13 cellular contexts compared by ENCODE assay signal in the genomic region with DNA sequence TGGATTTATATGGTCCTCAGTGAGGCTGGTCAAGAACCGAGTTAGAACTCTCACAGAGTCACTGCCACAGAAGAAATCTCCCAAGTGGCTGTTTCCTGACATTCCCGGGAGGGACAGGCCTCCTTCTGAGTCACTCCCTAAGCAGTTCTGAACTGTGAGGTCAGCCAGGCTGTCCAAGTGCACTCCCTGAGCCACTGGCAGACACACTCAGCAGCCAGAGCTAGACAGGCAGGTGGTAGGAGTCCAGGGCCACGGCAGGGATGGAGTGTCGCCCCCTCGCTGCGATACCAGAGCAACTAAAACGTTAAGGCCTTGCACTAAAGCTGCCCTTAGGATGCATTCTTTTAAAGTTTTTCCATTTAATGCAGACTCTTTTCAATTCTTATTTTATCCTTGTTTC. TPM values are rescaled to one million over a fixed set of nuclear protein-coding genes. Genes with fewer than 3 reads are reported as not detected.
A peak's percentile ranks its signal among the peaks of the same experiment; 100 is the strongest.
DNase-seq lines count a peak whose midpoint lies in the region; FAIRE-seq and TF ChIP-seq lines count a peak whose summit lies in the region.
"Had no signal": no experiment of that assay in that cellular context is flagged by ENCODE, and none has a peak within 500 bp of the region (broad histone marks: within the 10 kb centered on the region; RNA-seq: fewer than 3 reads in every experiment).

No MANE protein-coding gene starts in this region.

- H3K4me1 Mint-ChIP-seq in HFFc6 (ENCODE audit: low read depth), result peaks cover 59% of the 10 kb centered on the region

- H4K20me1 ChIP-seq in hepatocyte (ENCODE audit: insufficient read depth, poor library complexity, severe bottlenecking), result no peaks in the 10 kb centered on the region

- peak; percentile 93 for DNase-seq in HFFc6
- peak; percentile 65 to 89 (median 88) for DNase-seq in adrenal gland
- DNase-seq in hepatocyte (ENCODE audit: low spot score), result peak; percentile 85
- DNase-seq in tibial artery, result peak; percentile 63 to 91
- DNase-seq in NCI-H187 (lab: John Stamatoyannopoulos, UW), result no peak
- DNase-seq in frontal cortex (ENCODE audit: low spot score in 2 of 2), result no peak
- DNase-seq in activated effector memory CD4-positive, alpha-beta T cell treated with Interleukin-2 at 50 U/mL for 16 hours, result no peak
- no peak for DNase-seq in MV-4-11 (lab: John Stamatoyannopoulos, UW)

- H3K4me3 ChIP-seq in adrenal gland (no peak overlapping the region), hepatocyte (no peak overlapping the region), tibial artery (no peak overlapping the region)
- H3K4me3 ChIP-seq: tibial nerve had no signal

- FAIRE-seq in frontal cortex (lab: Jason Lieb, UNC), result no peak
- FAIRE-seq: TTC549 had no signal

- H3K9me3 Mint-ChIP-seq in HFFc6, result no peaks in the 10 kb centered on the region
- H3K9me3 Mint-ChIP-seq: dendritic cell treated with granulocyte-macrophage colony-stimulating factor and Interleukin-4, amounts not matched to agents 40 ng/mL and 50 ng/mL, for 4 days had no signal

- H3K36me3 Mint-ChIP-seq in HFFc6 (ENCODE audit: low read depth), result no peaks in the 10 kb centered on the region

- peaks cover 2% of the 10 kb centered on the region; the same call in 1 of the 2 replicates for H3K27me3 Mint-ChIP-seq in HFFc6 (ENCODE audit: insufficient read depth)
- H3K27me3 Mint-ChIP-seq: dendritic cell treated with granulocyte-macrophage colony-stimulating factor and Interleukin-4, amounts not matched to agents 40 ng/mL and 50 ng/mL, for 4 days had no signal

- peak in 1 of 2 donors; percentile 20 for TF ChIP-seq POLR2A in adrenal gland (IDR thresholded peaks at IDR 0.05)

- no peaks in the 10 kb centered on the region for H3K9me2 ChIP-seq in hepatocyte (replicated peaks; ENCODE audit: insufficient read depth)

- H3K36me3 ChIP-seq in adrenal gland (replicated peaks in 1 of 2) (no peaks in the 10 kb centered on the region), hepatocyte (replicated peaks; ENCODE audit: insufficient read depth, low read depth) (no peaks in the 10 kb centered on the region), tibial artery (no peaks in the 10 kb centered on the region)
- H3K36me3 ChIP-seq: tibial nerve had no signal

- H3K27me3 ChIP-seq in adrenal gland, result no peaks in the 10 kb centered on the region
- H3K27me3 ChIP-seq in hepatocyte, result no peaks in the 10 kb centered on the region
- H3K27me3 ChIP-seq in tibial artery, result no peaks in the 10 kb centered on the region
- H3K27me3 ChIP-seq: tibial nerve had no signal

- intact Hi-C loops in adrenal gland (cut with DNase I) (no loop called here), tibial artery (cut with DNase I; ENCODE audit: low total_unique reads) (loop anchor here (10.0 kb wide), 1 partner anchor 152 kb away; no protein-coding TSS in a partner anchor)

- H3K27ac ChIP-seq in adrenal gland (no peak overlapping the region), hepatocyte (peak overlapping the region; percentile 74), tibial artery (peak overlapping the region; percentile 51 to 82)
- H3K27ac ChIP-seq: HL-60, parathyroid adenoma, tibial nerve had no signal

- no peaks in the 10 kb centered on the region for H3K79me2 ChIP-seq in hepatocyte
- H3K79me2 ChIP-seq: parathyroid adenoma had no signal

- no peak overlapping the region for H2AFZ ChIP-seq in hepatocyte
- H2AFZ ChIP-seq: parathyroid adenoma had no signal

- WGBS in adrenal gland, 4 donors, result 22 to 35% (median 30%) methylated on average over 5 to 7 of the region's 7 CpGs
- 49% methylated on average over 7 of the region's 7 CpGs for WGBS in hepatocyte (ENCODE audit: low lambda C conversion rate, missing lambda C conversion rate)

- H3K9me3 ChIP-seq in adrenal gland (replicated peaks in 1 of 3) (no peaks in the 10 kb centered on the region), hepatocyte (ENCODE audit: low read depth) (no peaks in the 10 kb centered on the region), tibial artery (no peaks in the 10 kb centered on the region)
- H3K9me3 ChIP-seq: tibial nerve had no signal

- peak overlapping the region; percentile 84 for H3K27ac Mint-ChIP-seq in HFFc6
- H3K27ac Mint-ChIP-seq: dendritic cell treated with granulocyte-macrophage colony-stimulating factor and Interleukin-4, amounts not matched to agents 40 ng/mL and 50 ng/mL, for 4 days had no signal

- no peak overlapping the region for H3K4me2 ChIP-seq in hepatocyte

- TF ChIP-seq CTCF in HFFc6 (IDR thresholded peaks at IDR 0.05) (peak; percentile 80), adrenal gland (IDR thresholded peaks at IDR 0.05) (peak; percentile 24 to 53 (median 45)), hepatocyte (IDR thresholded peaks at IDR 0.05; ENCODE audit: poor library complexity) (peak; percentile 29), tibial artery (IDR thresholded peaks at IDR 0.05) (peak; percentile 49 to 56)

- peak overlapping the region; percentile 35; the same call in 1 of the 2 replicates for H3K4me3 Mint-ChIP-seq in HFFc6
- H3K4me3 Mint-ChIP-seq: dendritic cell treated with granulocyte-macrophage colony-stimulating factor and Interleukin-4, amounts not matched to agents 40 ng/mL and 50 ng/mL, for 4 days had no signal

- peaks cover 0 to 6% of the 10 kb centered on the region in 2 donors for H3K4me1 ChIP-seq in adrenal gland (replicated peaks in 1 of 2)
- peaks cover 6% of the 10 kb centered on the region for H3K4me1 ChIP-seq in hepatocyte (ENCODE audit: insufficient read depth)
- peaks cover 0 to 46% (median 23%) of the 10 kb centered on the region in 4 donors for H3K4me1 ChIP-seq in tibial artery
- H3K4me1 ChIP-seq: parathyroid adenoma had no signal

RNA-seq across cellular contexts. Expression of gene IL4, which starts 3.4 kb away (rescaled TPM):
- not detected for total RNA-seq in HFFc6 (2021; fragmentation: NEBNext Ultra II Directional; extraction: Animal tissue kit (Norgen Biotek cat#: 25700))
- total RNA-seq in adrenal gland, result not detected
- polyA plus RNA-seq in adrenal gland, result not detected
- not detected in 2 replicates for total RNA-seq in hepatocyte
- not detected in 2 replicates for polyA plus RNA-seq in hepatocyte
- total RNA-seq in frontal cortex, result not detected
- total RNA-seq: tibial nerve had no signal

RNA-seq across cellular contexts. Expression of gene IL13, which starts 19.2 kb away (rescaled TPM):
- not detected for total RNA-seq in HFFc6 (2021; fragmentation: NEBNext Ultra II Directional; extraction: Animal tissue kit (Norgen Biotek cat#: 25700))
- total RNA-seq in adrenal gland, result under 1 TPM in 1 of 8 donors, not detected in 7; 0.61 TPM
- under 1 TPM in 2 of 3 donors, not detected in 1; 0.10 to 0.32 TPM for polyA plus RNA-seq in adrenal gland
- not detected in 2 replicates for total RNA-seq in hepatocyte
- not detected in 2 replicates for polyA plus RNA-seq in hepatocyte
- total RNA-seq in frontal cortex, result not detected

Comparison
In these comparisons a context has a peak if more than half of its experiments do, and no peak if none do; other contexts are left out.
1. DNase-seq: peak in HFFc6 (single experiment), adrenal gland (7 of 7), hepatocyte (single experiment) and tibial artery (2 of 2); none in NCI-H187 (0 of 2), frontal cortex (0 of 2), activated effector memory CD4-positive, alpha-beta T cell treated with Interleukin-2 at 50 U/mL for 16 hours (single experiment) and MV-4-11 (single experiment).
2. CTCF ChIP-seq: peak in every context shown above with its lines; median percentile 80 in HFFc6; 52 in tibial artery; 45 in adrenal gland; 29 in hepatocyte.
3. H3K27ac ChIP-seq: peak in hepatocyte (single experiment) and tibial artery (2 of 2); none in adrenal gland (0 of 5).